Comparison of ENCODE assay signal across 22 cellular contexts in genomic region chr10:3901370-3901769, GRCh38.
DNase-seq lines count a peak whose midpoint lies in the region; ATAC-seq and TF ChIP-seq lines count a peak whose summit lies in the region.
"Had no signal": no experiment of that assay in that cellular context is flagged by ENCODE, and none has a peak within 500 bp of the region (broad histone marks: within the 10 kb centered on the region; RNA-seq: fewer than 3 reads in every experiment).

No MANE protein-coding gene starts in this region.

- no peaks in the 10 kb centered on the region for H3K27me3 Mint-ChIP-seq in stimulated activated naive CD8-positive, alpha-beta T cell treated with anti-CD3 and anti-CD28 coated beads, Interleukin-15, Interleukin-2, amounts not matched to agents 100 ng/mL and 50 ng/mL, for 24 hours
- H3K27me3 Mint-ChIP-seq in central memory CD8-positive, alpha-beta T cell: no peaks in the 10 kb centered on the region
- H3K27me3 Mint-ChIP-seq in stimulated activated naive B cell treated with anti-CD40 and anti-IgM and Interleukin-4, amounts not matched to agents 10 μg/mL and 1 μg/mL and 100 μg/mL, for 72 hours: no peaks in the 10 kb centered on the region
- no peaks in the 10 kb centered on the region for H3K27me3 Mint-ChIP-seq in T-helper 2 cell treated with Interferon-gamma antibody and Interleukin-4, amounts not matched to agents 5 μg/mL and 100 μg/mL, for 36 hours (ENCODE audit: low read depth)
- H3K27me3 Mint-ChIP-seq: activated naive CD8-positive, alpha-beta T cell treated with anti-CD3 and anti-CD28 coated beads, Interleukin-2, amount 10 ng/mL, durations not matched to agents 7 days and 5 days had no signal

- no peaks in the 10 kb centered on the region for H3K36me3 ChIP-seq in Panc1 (ENCODE audit: control insufficient read depth, insufficient read depth, low read length)
- H3K36me3 ChIP-seq: lower lobe of right lung, tibial artery had no signal

- BruUV-seq in Panc1 (replicated peaks; lab: Mats Ljungman, UMichigan): no TSS peak

- ATAC-seq in stimulated activated naive CD8-positive, alpha-beta T cell treated with anti-CD3 and anti-CD28 coated beads, Interleukin-15, Interleukin-2, amounts not matched to agents 100 U/mL and 50 U/mL, for 24 hours: no peak
- no peak for ATAC-seq in Panc1
- ATAC-seq in central memory CD8-positive, alpha-beta T cell (replicated peaks; ENCODE audit: extremely low read depth, poor library complexity, severe bottlenecking): no peak
- ATAC-seq in stimulated activated naive B cell treated with anti-CD40 and anti-IgM and Interleukin-4, amounts not matched to agents 10 μg/mL and 1 μg/mL and 100 μg/mL, for 72 hours (replicated peaks): no peak
- ATAC-seq: lower lobe of right lung had no signal

- peaks cover 43% of the 10 kb centered on the region for H3K4me1 Mint-ChIP-seq in stimulated activated naive CD8-positive, alpha-beta T cell treated with anti-CD3 and anti-CD28 coated beads, Interleukin-15, Interleukin-2, amounts not matched to agents 100 ng/mL and 50 ng/mL, for 24 hours (ENCODE audit: low read depth)
- peaks cover 11% of the 10 kb centered on the region for H3K4me1 Mint-ChIP-seq in central memory CD8-positive, alpha-beta T cell
- peaks cover 33 to 51% of the 10 kb centered on the region in 2 donors for H3K4me1 Mint-ChIP-seq in stimulated activated naive B cell treated with anti-CD40 and anti-IgM and Interleukin-4, amounts not matched to agents 10 μg/mL and 1 μg/mL and 100 μg/mL, for 72 hours
- H3K4me1 Mint-ChIP-seq in T-helper 2 cell treated with Interferon-gamma antibody and Interleukin-4, amounts not matched to agents 5 μg/mL and 100 μg/mL, for 36 hours (ENCODE audit: low read depth): peaks cover 5% of the 10 kb centered on the region

- DNase-seq in stimulated activated naive CD8-positive, alpha-beta T cell treated with anti-CD3 and anti-CD28 coated beads, Interleukin-15, Interleukin-2, amounts not matched to agents 100 U/mL and 50 U/mL, for 24 hours: no peak
- DNase-seq in Panc1 (ENCODE audit: low read depth, low spot score): no peak
- DNase-seq in central memory CD8-positive, alpha-beta T cell (ENCODE audit: low spot score in 2 of 2): no peak
- DNase-seq in stimulated activated naive B cell treated with anti-CD40 and anti-IgM and Interleukin-4, amounts not matched to agents 10 μg/mL and 1 μg/mL and 100 μg/mL, for 72 hours: no peak
- no peak for DNase-seq in activated CD4-positive, CD25-positive, alpha-beta regulatory T cell treated with anti-CD3 and anti-CD28 coated beads, Interleukin-2, amount 50 U/mL, for 72 hours
- no peak for DNase-seq in T-helper 2 cell treated with Interferon-gamma antibody and Interleukin-4, amounts not matched to agents 5 μg/mL and 100 μg/mL, for 36 hours (ENCODE audit: low spot score)
- DNase-seq in GM20000 (ENCODE audit: low spot score): no peak
- DNase-seq: activated CD4-positive, alpha-beta T cell treated with anti-CD3 and anti-CD28 coated beads, Interleukin-2, amount 50 U/mL, for 1 hour; activated naive CD8-positive, alpha-beta T cell treated with anti-CD3 and anti-CD28 coated beads, Interleukin-2, amount 10 ng/mL, durations not matched to agents 7 days and 5 days; Caco-2; DMS79 treated with DMSO at 0.1 percent for 48 hours; kidney; lower lobe of right lung; NCI-H1092 treated with DMSO at 0.1 percent for 48 hours; NCI-H1930; NCI-H226; NCI-H82; psoas muscle; Right ventricle myocardium superior; stimulated activated CD4-positive, alpha-beta T cell treated with anti-CD3 and anti-CD28 coated beads, Interleukin-1b, Interleukin-23, amount 100 ng/mL, for 48 hours; tibial artery had no signal

- H3K27ac ChIP-seq in Panc1 (ENCODE audit: low read length): peak overlapping the region; percentile 99
- H3K27ac ChIP-seq: lower lobe of right lung, psoas muscle, tibial artery had no signal

- POLR2A ChIA-PET in Panc1 (lab: Charles Lee): no interaction called here

- in situ Hi-C loops in Panc1 (cut with HindIII; ENCODE audit: low pct_unique_long_range_greater_than_20kb, low sequenced_read_pairs): no loop called here

- CTCF ChIA-PET in Panc1 (lab: Charles Lee): no interaction called here

- TF ChIP-seq CTCF in Panc1 (IDR thresholded peaks at IDR 0.05): no peak
- no peak for TF ChIP-seq CTCF in GM20000 (IDR thresholded peaks at IDR 0.05; ENCODE audit: extremely low read depth, missing control alignments)

- no peaks in the 10 kb centered on the region for H3K36me3 Mint-ChIP-seq in stimulated activated naive CD8-positive, alpha-beta T cell treated with anti-CD3 and anti-CD28 coated beads, Interleukin-15, Interleukin-2, amounts not matched to agents 100 ng/mL and 50 ng/mL, for 24 hours (ENCODE audit: low read depth)
- H3K36me3 Mint-ChIP-seq in central memory CD8-positive, alpha-beta T cell (ENCODE audit: insufficient read depth): no peaks in the 10 kb centered on the region
- H3K36me3 Mint-ChIP-seq in stimulated activated naive B cell treated with anti-CD40 and anti-IgM and Interleukin-4, amounts not matched to agents 10 μg/mL and 1 μg/mL and 100 μg/mL, for 72 hours: peaks cover 6 to 11% of the 10 kb centered on the region in 2 donors
- no peaks in the 10 kb centered on the region for H3K36me3 Mint-ChIP-seq in T-helper 2 cell treated with Interferon-gamma antibody and Interleukin-4, amounts not matched to agents 5 μg/mL and 100 μg/mL, for 36 hours (ENCODE audit: low read depth)

- H3K4me3 ChIP-seq in Panc1 (ENCODE audit: low read depth in 2 of 2, low read length in 2 of 2): no peak overlapping the region
- H3K4me3 ChIP-seq: lower lobe of right lung, psoas muscle, tibial artery had no signal

- peak overlapping the region; percentile 81 for H3K27ac Mint-ChIP-seq in stimulated activated naive CD8-positive, alpha-beta T cell treated with anti-CD3 and anti-CD28 coated beads, Interleukin-15, Interleukin-2, amounts not matched to agents 100 ng/mL and 50 ng/mL, for 24 hours
- H3K27ac Mint-ChIP-seq in central memory CD8-positive, alpha-beta T cell (ENCODE audit: low read depth): peak overlapping the region; percentile 44
- peak overlapping the region; percentile 92 for H3K27ac Mint-ChIP-seq in stimulated activated naive B cell treated with anti-CD40 and anti-IgM and Interleukin-4, amounts not matched to agents 10 μg/mL and 1 μg/mL and 100 μg/mL, for 72 hours
- no peak overlapping the region for H3K27ac Mint-ChIP-seq in T-helper 2 cell treated with Interferon-gamma antibody and Interleukin-4, amounts not matched to agents 5 μg/mL and 100 μg/mL, for 36 hours
- H3K27ac Mint-ChIP-seq: activated naive CD8-positive, alpha-beta T cell treated with anti-CD3 and anti-CD28 coated beads, Interleukin-2, amount 10 ng/mL, durations not matched to agents 7 days and 5 days had no signal

- no peak overlapping the region for H3K4me3 Mint-ChIP-seq in stimulated activated naive CD8-positive, alpha-beta T cell treated with anti-CD3 and anti-CD28 coated beads, Interleukin-15, Interleukin-2, amounts not matched to agents 100 ng/mL and 50 ng/mL, for 24 hours
- no peak overlapping the region for H3K4me3 Mint-ChIP-seq in central memory CD8-positive, alpha-beta T cell
- H3K4me3 Mint-ChIP-seq in stimulated activated naive B cell treated with anti-CD40 and anti-IgM and Interleukin-4, amounts not matched to agents 10 μg/mL and 1 μg/mL and 100 μg/mL, for 72 hours: no peak overlapping the region
- H3K4me3 Mint-ChIP-seq in T-helper 2 cell treated with Interferon-gamma antibody and Interleukin-4, amounts not matched to agents 5 μg/mL and 100 μg/mL, for 36 hours: no peak overlapping the region
- H3K4me3 Mint-ChIP-seq: activated naive CD8-positive, alpha-beta T cell treated with anti-CD3 and anti-CD28 coated beads, Interleukin-2, amount 10 ng/mL, durations not matched to agents 7 days and 5 days had no signal

- H3K27me3 ChIP-seq in Panc1 (ENCODE audit: control insufficient read depth, insufficient read depth, low read length): no peaks in the 10 kb centered on the region
- H3K27me3 ChIP-seq: tibial artery had no signal

- intact Hi-C loops in Panc1 (cut with micrococcal nuclease; ENCODE audit: unreplicated experiment): no loop called here

- no peaks in the 10 kb centered on the region for H3K9me3 ChIP-seq in Panc1 (ENCODE audit: control insufficient read depth, insufficient read depth, low read depth, low read length)
- H3K9me3 ChIP-seq: Caco-2, lower lobe of right lung, psoas muscle, tibial artery had no signal

- H3K9me3 Mint-ChIP-seq in stimulated activated naive CD8-positive, alpha-beta T cell treated with anti-CD3 and anti-CD28 coated beads, Interleukin-15, Interleukin-2, amounts not matched to agents 100 ng/mL and 50 ng/mL, for 24 hours: no peaks in the 10 kb centered on the region
- no peaks in the 10 kb centered on the region for H3K9me3 Mint-ChIP-seq in central memory CD8-positive, alpha-beta T cell
- H3K9me3 Mint-ChIP-seq in stimulated activated naive B cell treated with anti-CD40 and anti-IgM and Interleukin-4, amounts not matched to agents 10 μg/mL and 1 μg/mL and 100 μg/mL, for 72 hours: peaks cover 3 to 5% of the 10 kb centered on the region in 2 donors
- H3K9me3 Mint-ChIP-seq in T-helper 2 cell treated with Interferon-gamma antibody and Interleukin-4, amounts not matched to agents 5 μg/mL and 100 μg/mL, for 36 hours: no peaks in the 10 kb centered on the region

- peaks cover 35% of the 10 kb centered on the region for H3K4me1 ChIP-seq in Panc1 (ENCODE audit: control insufficient read depth, insufficient read depth, low read length)
- H3K4me1 ChIP-seq: psoas muscle had no signal
